30 cellular contexts compared by ENCODE assay signal in the genomic region with DNA sequence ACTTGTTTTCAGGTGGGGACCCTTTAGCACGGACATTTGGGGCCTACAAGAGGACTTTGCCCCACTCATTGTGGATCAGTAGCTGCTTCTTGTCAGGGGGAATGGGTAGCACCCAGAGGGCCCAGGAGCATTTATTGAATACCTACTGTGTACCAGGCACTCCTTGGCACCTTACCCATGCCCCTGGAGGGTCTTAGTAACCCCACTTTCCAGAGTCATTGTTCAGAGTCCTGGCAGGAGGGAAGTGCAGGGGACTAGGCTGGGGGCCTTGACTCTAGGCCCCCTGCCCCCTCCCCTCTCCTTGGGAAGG. TPM values are rescaled to one million over a fixed set of nuclear protein-coding genes. Genes with fewer than 3 reads are reported as not detected.
DNase-seq lines count a peak whose midpoint lies in the region; ATAC-seq, FAIRE-seq and TF ChIP-seq lines count a peak whose summit lies in the region.
"Had no signal": no experiment of that assay in that cellular context is flagged by ENCODE, and none has a peak within 500 bp of the region (broad histone marks: within the 10 kb centered on the region; RNA-seq: fewer than 3 reads in every experiment).

No MANE protein-coding gene starts in this region.

- no peak for TF ChIP-seq POLR2A in K562 (conservative IDR thresholded peaks at IDR 0.05)

- H3K27ac Mint-ChIP-seq in glutamatergic neuron (ENCODE audit: unreplicated experiment) = peak overlapping the region; percentile 68
- H3K27ac Mint-ChIP-seq in neural progenitor cell = peak overlapping the region; percentile 92
- H3K27ac Mint-ChIP-seq in GM23338 = no peak overlapping the region
- H3K27ac Mint-ChIP-seq: CD4-positive, alpha-beta memory T cell; CD4-positive, CD25-positive, alpha-beta regulatory T cell; CD8-positive, alpha-beta memory T cell had no signal

- no TSS peak for BruUV-seq in K562 (replicated peaks; lab: Mats Ljungman, UMichigan)

- 43% methylated on average over 1 of the region's 1 CpG for WGBS in K562 (ENCODE audit: insufficient coverage, low coverage, missing lambda C conversion rate)

- no peaks in the 10 kb centered on the region for H3K9me1 ChIP-seq in K562 (ENCODE audit: control insufficient read depth, insufficient read depth, low read length)

- POLR2A ChIA-PET in K562 (lab: Yijun Ruan, JAX) = interaction anchor here (0.7 kb wide), 1 partner anchor 282 kb away, joined by 3 read pairs; no protein-coding TSS in a partner anchor

- H3K4me1 Mint-ChIP-seq in glutamatergic neuron (ENCODE audit: low read depth, unreplicated experiment) (peaks cover 26% of the 10 kb centered on the region), neural progenitor cell (peaks cover 40% of the 10 kb centered on the region), GM23338 (peaks cover 32% of the 10 kb centered on the region)

- no peak for FAIRE-seq in K562 (lab: Jason Lieb, UNC)
- FAIRE-seq: A204.1, GM12878, GM12892, GM18507 had no signal

- H3K27me3 ChIP-seq in Karpas-422 (ENCODE audit: low read length) = no peaks in the 10 kb centered on the region
- peaks cover 8 to 41% of the 10 kb centered on the region in 2 experiments; a peak in 4 of 5 replicates for H3K27me3 ChIP-seq in K562 (ENCODE audit: control insufficient read depth in 2 of 2, insufficient read depth in 2 of 2, low read length in 2 of 2)
- H3K27me3 ChIP-seq in neural progenitor cell = no peaks in the 10 kb centered on the region
- no peaks in the 10 kb centered on the region for H3K27me3 ChIP-seq in GM23338 (ENCODE audit: insufficient read depth)
- H3K27me3 ChIP-seq: BE2C had no signal

- H3K9ac ChIP-seq in Karpas-422 (ENCODE audit: low read length) = no peak overlapping the region
- no peak overlapping the region for H3K9ac ChIP-seq in K562 (ENCODE audit: insufficient read depth in 1 of 2, low read depth in 2 of 2, low read length in 2 of 2)
- H3K9ac ChIP-seq in neural progenitor cell = no peak overlapping the region
- H3K9ac ChIP-seq: BLaER1 had no signal

- H4K20me1 ChIP-seq in Karpas-422 (ENCODE audit: insufficient read depth, low read depth, low read length) = no peaks in the 10 kb centered on the region
- peaks cover 4% of the 10 kb centered on the region; the same call in 1 of the 2 replicates for H4K20me1 ChIP-seq in K562 (replicated peaks; ENCODE audit: control insufficient read depth, insufficient read depth, low read length)
- no peaks in the 10 kb centered on the region for H4K20me1 ChIP-seq in neural progenitor cell (ENCODE audit: low read depth)
- H4K20me1 ChIP-seq in GM23338 (replicated peaks; ENCODE audit: insufficient read depth) = no peaks in the 10 kb centered on the region
- H4K20me1 ChIP-seq: BLaER1 had no signal

- H3K79me2 ChIP-seq in Karpas-422 (ENCODE audit: low read length) (no peaks in the 10 kb centered on the region), K562 (ENCODE audit: control insufficient read depth, insufficient read depth, low read length) (no peaks in the 10 kb centered on the region), neural progenitor cell (ENCODE audit: low read depth) (no peaks in the 10 kb centered on the region), GM23338 (replicated peaks; ENCODE audit: insufficient read depth) (no peaks in the 10 kb centered on the region)

- no peak overlapping the region for H2AFZ ChIP-seq in Karpas-422 (ENCODE audit: low read length)
- H2AFZ ChIP-seq in K562 (ENCODE audit: low read depth, low read length) = no peak overlapping the region
- H2AFZ ChIP-seq in neural progenitor cell (replicated peaks) = no peak overlapping the region
- H2AFZ ChIP-seq in GM23338 = no peak overlapping the region

- no peak for TF ChIP-seq CTCF in K562 (IDR thresholded peaks at IDR 0.05 in 2 of 3, conservative IDR thresholded peaks at IDR 0.05 in 1 of 3; ENCODE audit: insufficient read depth in 2 of 3, low read depth in 1 of 3, low read length in 3 of 3)
- no peak for TF ChIP-seq CTCF in glutamatergic neuron (IDR thresholded peaks at IDR 0.05; ENCODE audit: partially characterized antibody, unreplicated experiment)
- no peak for TF ChIP-seq CTCF in neural progenitor cell (IDR thresholded peaks at IDR 0.05)
- TF ChIP-seq CTCF in GM23338 (conservative IDR thresholded peaks at IDR 0.05; ENCODE audit: low read depth in 2 of 2) = no peak

- H3K36me3 Mint-ChIP-seq in glutamatergic neuron (ENCODE audit: unreplicated experiment) = no peaks in the 10 kb centered on the region
- peaks cover 2% of the 10 kb centered on the region for H3K36me3 Mint-ChIP-seq in neural progenitor cell
- H3K36me3 Mint-ChIP-seq in GM23338 (ENCODE audit: low read depth) = no peaks in the 10 kb centered on the region
- H3K36me3 Mint-ChIP-seq: CD4-positive, CD25-positive, alpha-beta regulatory T cell; CD8-positive, alpha-beta memory T cell had no signal

- H3K36me3 ChIP-seq in Karpas-422 (ENCODE audit: insufficient read depth, low read length) (no peaks in the 10 kb centered on the region), K562 (ENCODE audit: control insufficient read depth, insufficient read depth, low read length) (no peaks in the 10 kb centered on the region), neural progenitor cell (no peaks in the 10 kb centered on the region), GM23338 (ENCODE audit: insufficient read depth) (no peaks in the 10 kb centered on the region)
- H3K36me3 ChIP-seq: BE2C, BLaER1 had no signal

- H3K9me2 ChIP-seq in Karpas-422 (replicated peaks; ENCODE audit: insufficient read depth, low read length) = no peaks in the 10 kb centered on the region
- no peaks in the 10 kb centered on the region for H3K9me2 ChIP-seq in GM23338 (ENCODE audit: insufficient read depth)

- H3K4me1 ChIP-seq in Karpas-422 (ENCODE audit: low read length) = no peaks in the 10 kb centered on the region
- peaks cover 9 to 33% of the 10 kb centered on the region in 2 experiments; a peak in 4 of 5 replicates for H3K4me1 ChIP-seq in K562 (replicated peaks in 1 of 2; ENCODE audit: control insufficient read depth in 2 of 2, insufficient read depth in 2 of 2, low read length in 2 of 2)
- H3K4me1 ChIP-seq in neural progenitor cell = peaks cover 4% of the 10 kb centered on the region
- peaks cover 14% of the 10 kb centered on the region for H3K4me1 ChIP-seq in GM23338 (ENCODE audit: insufficient read depth)

- H3K9me3 ChIP-seq in Karpas-422 (ENCODE audit: low read length) (no peaks in the 10 kb centered on the region), K562 (replicated peaks; ENCODE audit: control insufficient read depth, insufficient read depth, low read depth, low read length) (no peaks in the 10 kb centered on the region), neural progenitor cell (ENCODE audit: low read depth) (no peaks in the 10 kb centered on the region)
- H3K9me3 ChIP-seq: BE2C, BLaER1 had no signal

- TF ChIP-seq EP300 in K562 (IDR thresholded peaks at IDR 0.05; ENCODE audit: low read length) = no peak

- no peak for TF ChIP-seq RAD21 in K562 (CRISPR knock-in tag; conservative IDR thresholded peaks at IDR 0.05 in 1 of 2, IDR thresholded peaks at IDR 0.05 in 1 of 2)

- H3K9me3 Mint-ChIP-seq in glutamatergic neuron (ENCODE audit: unreplicated experiment) = peaks cover 4% of the 10 kb centered on the region
- no peaks in the 10 kb centered on the region for H3K9me3 Mint-ChIP-seq in neural progenitor cell
- H3K9me3 Mint-ChIP-seq in GM23338 = peaks cover 2% of the 10 kb centered on the region; the same call in 1 of the 3 replicates
- H3K9me3 Mint-ChIP-seq: CD4-positive, alpha-beta memory T cell; CD4-positive, CD25-positive, alpha-beta regulatory T cell; CD8-positive, alpha-beta memory T cell had no signal

- H3K27me3 Mint-ChIP-seq in glutamatergic neuron (ENCODE audit: unreplicated experiment) = peaks cover 14% of the 10 kb centered on the region
- H3K27me3 Mint-ChIP-seq in neural progenitor cell (ENCODE audit: insufficient read depth, low read depth) = peaks cover 22% of the 10 kb centered on the region
- H3K27me3 Mint-ChIP-seq in GM23338 (ENCODE audit: insufficient read depth, low read depth, poor library complexity) = peaks cover 23% of the 10 kb centered on the region

- DNase-seq in Karpas-422 (peak; percentile 12), K562 (ENCODE audit: extremely low read depth in 1 of 4, low spot score in 3 of 4) (no peak), glutamatergic neuron (no peak), neural progenitor cell (ENCODE audit: low spot score) (no peak), HK-2 (ENCODE audit: unreplicated experiment) (no peak), GM23338 (ENCODE audit: low spot score) (no peak)
- DNase-seq: 8988T; ACHN; BE2C; C1 segment of cervical spinal cord; CD4-positive, alpha-beta memory T cell; CD4-positive, CD25-positive, alpha-beta regulatory T cell; CD8-positive, alpha-beta memory T cell; COR-L47; DMS 273 treated with DMSO at 0.1 percent for 48 hours; DMS153; DMS53; DMS79; DND-41; EL; GDM1 had no signal

- H3K27ac ChIP-seq in Karpas-422 (ENCODE audit: low read length) (no peak overlapping the region), K562 (ENCODE audit: extremely low read depth, low read depth, low read length) (no peak overlapping the region), neural progenitor cell (no peak overlapping the region), GM23338 (ENCODE audit: low read depth) (no peak overlapping the region)
- H3K27ac ChIP-seq: BLaER1 had no signal

- H3F3A ChIP-seq in neural progenitor cell (ENCODE audit: low read depth) (no peaks in the 10 kb centered on the region), GM23338 (replicated peaks; ENCODE audit: low read depth) (no peaks in the 10 kb centered on the region)

- no peak overlapping the region for H3K4me3 Mint-ChIP-seq in glutamatergic neuron (ENCODE audit: unreplicated experiment)
- H3K4me3 Mint-ChIP-seq in neural progenitor cell = no peak overlapping the region
- no peak overlapping the region for H3K4me3 Mint-ChIP-seq in GM23338
- H3K4me3 Mint-ChIP-seq: CD14-positive monocyte; CD4-positive, alpha-beta memory T cell; CD4-positive, CD25-positive, alpha-beta regulatory T cell; CD8-positive, alpha-beta memory T cell had no signal

- no peak overlapping the region for H3K4me2 ChIP-seq in Karpas-422 (ENCODE audit: low read depth, low read length, poor library complexity, severe bottlenecking)
- H3K4me2 ChIP-seq in K562 (ENCODE audit: insufficient read depth, low read length) = no peak overlapping the region
- no peak overlapping the region for H3K4me2 ChIP-seq in neural progenitor cell
- H3K4me2 ChIP-seq in GM23338 = no peak overlapping the region
- H3K4me2 ChIP-seq: BLaER1 had no signal

- CTCF ChIA-PET in K562 (lab: Yijun Ruan, JAX; ENCODE audit: low intra/inter-chr PET ratio) = no interaction called here

- ATAC-seq in K562 (no peak), GM21529 (IDR thresholded peaks at IDR 0.05; ENCODE audit: unreplicated experiment) (no peak), GM23338 (no peak)
- ATAC-seq: GM12878 had no signal

- intact Hi-C loops in K562 (cut with micrococcal nuclease) = no loop called here

- no peak overlapping the region for H3K4me3 ChIP-seq in Karpas-422 (ENCODE audit: low read length)
- H3K4me3 ChIP-seq in K562 = no peak overlapping the region
- no peak overlapping the region for H3K4me3 ChIP-seq in neural progenitor cell
- H3K4me3 ChIP-seq in GM23338 = no peak overlapping the region
- H3K4me3 ChIP-seq: BLaER1, GM12878 had no signal

- in situ Hi-C loops in K562 (cut with MboI) = no loop called here

RNA-seq across cellular contexts. Expression of gene CIBAR2, which starts 21.0 kb away (rescaled TPM):
- total RNA-seq in Karpas-422 (2014; rRNA removed; shearing (Covaris generic); ENCODE audit: low replicate concordance) = not detected in 2 replicates
- not detected in 2 replicates for total RNA-seq in K562 (2011; cell fraction: chromatin; rRNA removed; ENCODE audit: low replicate concordance)
- total RNA-seq in K562 (2011; cell fraction: nucleolus; rRNA removed) = not detected in 2 replicates
- not detected in 2 replicates for total RNA-seq in K562 (2011; cell fraction: nucleoplasm; rRNA removed)
- total RNA-seq in K562 (2014; rRNA removed) (not detected in 2 replicates), K562 (2014; rRNA removed; fragmentation: Illumina TruSeq; extraction: Trizol) (not detected in 2 replicates), K562 (2015; rRNA removed; fragmentation: Illumina TruSeq; extraction: Trizol) (not detected in 2 replicates), K562 (2021) (not detected in 2 replicates), glutamatergic neuron (ENCODE audit: unreplicated experiment) (not detected), neural progenitor cell (ENCODE audit: low replicate concordance) (0.43 TPM in 1 of 2 replicates, not detected in the other)
- polyA plus RNA-seq in K562 (2011; rRNA removed) (not detected in 2 replicates), K562 (2014; fragmentation: Illumina TruSeq; extraction: Trizol) (not detected in 2 replicates), K562 (2014; fragmentation: Nextera tagmentation; extraction: Ambion mirVana) (not detected), K562 (2014; rRNA removed) (not detected in 2 replicates), GM23338 (2016; fragmentation: Nextera tagmentation; extraction: Ambion mirVana) (not detected in 2 replicates)
- polyA plus RNA-seq in K562 (2011; cell fraction: cytosol; rRNA removed) = not detected in 2 replicates
- polyA plus RNA-seq in K562 (2011; cell fraction: nucleus; rRNA removed) = not detected in 2 replicates
- polyA plus RNA-seq in K562 (2012) = not detected in 2 replicates
- polyA minus RNA-seq in K562 (2011; rRNA and poly(A)+ RNA removed) = not detected in 2 replicates
- not detected in 2 replicates for polyA minus RNA-seq in K562 (2011; cell fraction: cytosol; rRNA and poly(A)+ RNA removed)
- not detected in 2 replicates for polyA minus RNA-seq in K562 (2011; cell fraction: nucleus; rRNA and poly(A)+ RNA removed)
- total RNA-seq in GM23338 (2014; rRNA removed; shearing (Covaris generic)) = not detected in 2 replicates
- total RNA-seq: A673; CD4-positive, alpha-beta memory T cell; CD4-positive, CD25-positive, alpha-beta regulatory T cell; CD8-positive, alpha-beta memory T cell; Daoy; GM12878 had no signal
- polyA plus RNA-seq: CD14-positive monocyte; CD4-positive, alpha-beta memory T cell; CD4-positive, CD25-positive, alpha-beta regulatory T cell; CD8-positive, alpha-beta memory T cell had no signal
